ENCODE assay signal across 1 cellular context in genomic region chr9:137068539-137069507, GRCh38.
TF ChIP-seq lines count a peak whose summit lies in the region.

No MANE protein-coding gene starts in this region.

TF ChIP-seq in HepG2, 621 proteins besides CTCF, POLR2A, EP300 and RAD21 (continued from another document and continues in another):
- TF ChIP-seq CCDC6 (CRISPR knock-in tag; IDR thresholded peaks at IDR 0.05), result no peak
- no peak for TF ChIP-seq GATAD1 (CRISPR knock-in tag; IDR thresholded peaks at IDR 0.05)
- no peak for TF ChIP-seq ZNF512B (CRISPR knock-in tag; IDR thresholded peaks at IDR 0.05; ENCODE audit: borderline replicate concordance)
- TF ChIP-seq, protein P1, sequence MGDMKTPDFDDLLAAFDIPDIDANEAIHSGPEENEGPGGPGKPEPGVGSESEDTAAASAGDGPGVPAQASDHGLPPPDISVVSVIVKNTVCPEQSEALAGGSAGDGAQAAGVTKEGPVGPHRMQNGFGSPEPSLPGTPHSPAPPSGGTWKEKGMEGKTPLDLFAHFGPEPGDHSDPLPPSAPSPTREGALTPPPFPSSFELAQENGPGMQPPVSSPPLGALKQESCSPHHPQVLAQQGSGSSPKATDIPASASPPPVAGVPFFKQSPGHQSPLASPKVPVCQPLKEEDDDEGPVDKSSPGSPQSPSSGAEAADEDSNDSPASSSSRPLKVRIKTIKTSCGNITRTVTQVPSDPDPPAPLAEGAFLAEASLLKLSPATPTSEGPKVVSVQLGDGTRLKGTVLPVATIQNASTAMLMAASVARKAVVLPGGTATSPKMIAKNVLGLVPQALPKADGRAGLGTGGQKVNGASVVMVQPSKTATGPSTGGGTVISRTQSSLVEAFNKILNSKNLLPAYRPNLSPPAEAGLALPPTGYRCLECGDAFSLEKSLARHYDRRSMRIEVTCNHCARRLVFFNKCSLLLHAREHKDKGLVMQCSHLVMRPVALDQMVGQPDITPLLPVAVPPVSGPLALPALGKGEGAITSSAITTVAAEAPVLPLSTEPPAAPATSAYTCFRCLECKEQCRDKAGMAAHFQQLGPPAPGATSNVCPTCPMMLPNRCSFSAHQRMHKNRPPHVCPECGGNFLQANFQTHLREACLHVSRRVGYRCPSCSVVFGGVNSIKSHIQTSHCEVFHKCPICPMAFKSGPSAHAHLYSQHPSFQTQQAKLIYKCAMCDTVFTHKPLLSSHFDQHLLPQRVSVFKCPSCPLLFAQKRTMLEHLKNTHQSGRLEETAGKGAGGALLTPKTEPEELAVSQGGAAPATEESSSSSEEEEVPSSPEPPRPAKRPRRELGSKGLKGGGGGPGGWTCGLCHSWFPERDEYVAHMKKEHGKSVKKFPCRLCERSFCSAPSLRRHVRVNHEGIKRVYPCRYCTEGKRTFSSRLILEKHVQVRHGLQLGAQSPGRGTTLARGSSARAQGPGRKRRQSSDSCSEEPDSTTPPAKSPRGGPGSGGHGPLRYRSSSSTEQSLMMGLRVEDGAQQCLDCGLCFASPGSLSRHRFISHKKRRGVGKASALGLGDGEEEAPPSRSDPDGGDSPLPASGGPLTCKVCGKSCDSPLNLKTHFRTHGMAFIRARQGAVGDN (CRISPR knock-in tag; IDR thresholded peaks at IDR 0.05), result peak; percentile 79
- no peak for TF ChIP-seq NR2C2 (CRISPR knock-in tag; IDR thresholded peaks at IDR 0.05; ENCODE audit: borderline replicate concordance)
- TF ChIP-seq HNRNPLL (IDR thresholded peaks at IDR 0.05; ENCODE audit: low read depth, low read length, poor library complexity, severe bottlenecking), result no peak
- TF ChIP-seq, protein P2, sequence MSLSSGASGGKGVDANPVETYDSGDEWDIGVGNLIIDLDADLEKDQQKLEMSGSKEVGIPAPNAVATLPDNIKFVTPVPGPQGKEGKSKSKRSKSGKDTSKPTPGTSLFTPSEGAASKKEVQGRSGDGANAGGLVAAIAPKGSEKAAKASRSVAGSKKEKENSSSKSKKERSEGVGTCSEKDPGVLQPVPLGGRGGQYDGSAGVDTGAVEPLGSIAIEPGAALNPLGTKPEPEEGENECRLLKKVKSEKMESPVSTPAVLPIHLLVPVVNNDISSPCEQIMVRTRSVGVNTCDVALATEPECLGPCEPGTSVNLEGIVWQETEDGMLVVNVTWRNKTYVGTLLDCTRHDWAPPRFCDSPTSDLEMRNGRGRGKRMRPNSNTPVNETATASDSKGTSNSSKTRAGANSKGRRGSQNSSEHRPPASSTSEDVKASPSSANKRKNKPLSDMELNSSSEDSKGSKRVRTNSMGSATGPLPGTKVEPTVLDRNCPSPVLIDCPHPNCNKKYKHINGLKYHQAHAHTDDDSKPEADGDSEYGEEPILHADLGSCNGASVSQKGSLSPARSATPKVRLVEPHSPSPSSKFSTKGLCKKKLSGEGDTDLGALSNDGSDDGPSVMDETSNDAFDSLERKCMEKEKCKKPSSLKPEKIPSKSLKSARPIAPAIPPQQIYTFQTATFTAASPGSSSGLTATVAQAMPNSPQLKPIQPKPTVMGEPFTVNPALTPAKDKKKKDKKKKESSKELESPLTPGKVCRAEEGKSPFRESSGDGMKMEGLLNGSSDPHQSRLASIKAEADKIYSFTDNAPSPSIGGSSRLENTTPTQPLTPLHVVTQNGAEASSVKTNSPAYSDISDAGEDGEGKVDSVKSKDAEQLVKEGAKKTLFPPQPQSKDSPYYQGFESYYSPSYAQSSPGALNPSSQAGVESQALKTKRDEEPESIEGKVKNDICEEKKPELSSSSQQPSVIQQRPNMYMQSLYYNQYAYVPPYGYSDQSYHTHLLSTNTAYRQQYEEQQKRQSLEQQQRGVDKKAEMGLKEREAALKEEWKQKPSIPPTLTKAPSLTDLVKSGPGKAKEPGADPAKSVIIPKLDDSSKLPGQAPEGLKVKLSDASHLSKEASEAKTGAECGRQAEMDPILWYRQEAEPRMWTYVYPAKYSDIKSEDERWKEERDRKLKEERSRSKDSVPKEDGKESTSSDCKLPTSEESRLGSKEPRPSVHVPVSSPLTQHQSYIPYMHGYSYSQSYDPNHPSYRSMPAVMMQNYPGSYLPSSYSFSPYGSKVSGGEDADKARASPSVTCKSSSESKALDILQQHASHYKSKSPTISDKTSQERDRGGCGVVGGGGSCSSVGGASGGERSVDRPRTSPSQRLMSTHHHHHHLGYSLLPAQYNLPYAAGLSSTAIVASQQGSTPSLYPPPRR (CRISPR knock-in tag; IDR thresholded peaks at IDR 0.05; ENCODE audit: borderline replicate concordance), result no peak
- TF ChIP-seq NCOA5 (CRISPR knock-in tag; IDR thresholded peaks at IDR 0.05), result no peak
- no peak for TF ChIP-seq SRSF1 (optimal IDR thresholded peaks at IDR 0.05; ENCODE audit: low read depth, low read length)
- TF ChIP-seq, protein P3, sequence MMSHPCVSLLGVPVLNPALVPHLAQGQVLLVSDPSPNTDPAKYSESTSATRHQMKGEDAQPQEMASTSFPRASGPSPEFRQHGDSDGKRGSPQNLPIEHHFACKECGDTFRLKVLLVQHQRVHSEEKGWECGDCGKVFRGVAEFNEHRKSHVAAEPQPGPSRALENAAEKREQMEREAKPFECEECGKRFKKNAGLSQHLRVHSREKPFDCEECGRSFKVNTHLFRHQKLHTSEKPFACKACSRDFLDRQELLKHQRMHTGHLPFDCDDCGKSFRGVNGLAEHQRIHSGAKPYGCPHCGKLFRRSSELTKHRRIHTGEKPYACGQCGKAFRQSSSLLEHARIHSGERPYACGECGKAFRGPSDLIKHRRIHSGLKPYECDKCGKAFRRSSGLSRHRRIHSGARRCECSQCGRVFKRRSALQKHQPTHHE (CRISPR knock-in tag; IDR thresholded peaks at IDR 0.05; ENCODE audit: borderline replicate concordance), result no peak
- TF ChIP-seq SIN3A (IDR thresholded peaks at IDR 0.05; ENCODE audit: borderline replicate concordance, low read depth, low read length), result 0 out of 2 replicates have a peak, but pooled peaks have one; percentile 34
- TF ChIP-seq SOX6 (IDR thresholded peaks at IDR 0.05), result no peak
- TF ChIP-seq SOX6 (CRISPR knock-in tag; IDR thresholded peaks at IDR 0.05), result no peak
- TF ChIP-seq TBP (CRISPR knock-in tag; IDR thresholded peaks at IDR 0.05), result no peak
- no peak for TF ChIP-seq ZNF672 (CRISPR knock-in tag; IDR thresholded peaks at IDR 0.05)
- peak; percentile 36; the same call in 1 of the 2 replicates for TF ChIP-seq MYC (CRISPR knock-in tag; IDR thresholded peaks at IDR 0.05; ENCODE audit: borderline replicate concordance)
- TF ChIP-seq ZNF839 (CRISPR knock-in tag; IDR thresholded peaks at IDR 0.05; ENCODE audit: borderline replicate concordance), result no peak
- TF ChIP-seq HNRNPL (IDR thresholded peaks at IDR 0.05; ENCODE audit: low read depth, low read length), result 0 out of 2 replicates have a peak, but pooled peaks have one; percentile 52
- TF ChIP-seq ZNF605 (CRISPR knock-in tag; IDR thresholded peaks at IDR 0.05), result no peak; the same call in none of the 2 replicates
- no peak for TF ChIP-seq MATR3 (CRISPR knock-in tag; IDR thresholded peaks at IDR 0.05)
- TF ChIP-seq SMAD3 (CRISPR knock-in tag; IDR thresholded peaks at IDR 0.05), result no peak
- no peak for TF ChIP-seq NONO (IDR thresholded peaks at IDR 0.05)
- no peak for TF ChIP-seq NONO (CRISPR knock-in tag; conservative IDR thresholded peaks at IDR 0.05)
- peak; percentile 1 for TF ChIP-seq TEAD3 (CRISPR knock-in tag; optimal IDR thresholded peaks at IDR 0.05; ENCODE audit: borderline replicate concordance)
- TF ChIP-seq, protein P4, sequence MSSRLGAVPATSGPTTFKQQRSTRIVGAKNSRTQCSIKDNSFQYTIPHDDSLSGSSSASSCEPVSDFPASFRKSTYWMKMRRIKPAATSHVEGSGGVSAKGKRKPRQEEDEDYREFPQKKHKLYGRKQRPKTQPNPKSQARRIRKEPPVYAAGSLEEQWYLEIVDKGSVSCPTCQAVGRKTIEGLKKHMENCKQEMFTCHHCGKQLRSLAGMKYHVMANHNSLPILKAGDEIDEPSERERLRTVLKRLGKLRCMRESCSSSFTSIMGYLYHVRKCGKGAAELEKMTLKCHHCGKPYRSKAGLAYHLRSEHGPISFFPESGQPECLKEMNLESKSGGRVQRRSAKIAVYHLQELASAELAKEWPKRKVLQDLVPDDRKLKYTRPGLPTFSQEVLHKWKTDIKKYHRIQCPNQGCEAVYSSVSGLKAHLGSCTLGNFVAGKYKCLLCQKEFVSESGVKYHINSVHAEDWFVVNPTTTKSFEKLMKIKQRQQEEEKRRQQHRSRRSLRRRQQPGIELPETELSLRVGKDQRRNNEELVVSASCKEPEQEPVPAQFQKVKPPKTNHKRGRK (CRISPR knock-in tag; IDR thresholded peaks at IDR 0.05), result no peak
- no peak for TF ChIP-seq ZFP62 (CRISPR knock-in tag; IDR thresholded peaks at IDR 0.05)
- TF ChIP-seq, protein P5, sequence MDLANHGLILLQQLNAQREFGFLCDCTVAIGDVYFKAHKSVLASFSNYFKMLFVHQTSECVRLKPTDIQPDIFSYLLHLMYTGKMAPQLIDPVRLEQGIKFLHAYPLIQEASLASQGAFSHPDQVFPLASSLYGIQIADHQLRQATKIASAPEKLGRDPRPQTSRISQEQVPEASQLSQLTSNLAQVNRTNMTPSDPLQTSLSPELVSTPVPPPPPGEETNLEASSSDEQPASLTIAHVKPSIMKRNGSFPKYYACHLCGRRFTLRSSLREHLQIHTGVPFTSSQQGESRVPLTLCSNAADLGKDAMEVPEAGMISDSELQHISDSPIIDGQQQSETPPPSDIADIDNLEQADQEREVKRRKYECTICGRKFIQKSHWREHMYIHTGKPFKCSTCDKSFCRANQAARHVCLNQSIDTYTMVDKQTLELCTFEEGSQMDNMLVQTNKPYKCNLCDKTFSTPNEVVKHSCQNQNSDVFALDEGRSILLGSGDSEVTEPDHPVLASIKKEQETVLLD (CRISPR knock-in tag; IDR thresholded peaks at IDR 0.05; ENCODE audit: low read depth), result no peak
- TF ChIP-seq, protein P6, sequence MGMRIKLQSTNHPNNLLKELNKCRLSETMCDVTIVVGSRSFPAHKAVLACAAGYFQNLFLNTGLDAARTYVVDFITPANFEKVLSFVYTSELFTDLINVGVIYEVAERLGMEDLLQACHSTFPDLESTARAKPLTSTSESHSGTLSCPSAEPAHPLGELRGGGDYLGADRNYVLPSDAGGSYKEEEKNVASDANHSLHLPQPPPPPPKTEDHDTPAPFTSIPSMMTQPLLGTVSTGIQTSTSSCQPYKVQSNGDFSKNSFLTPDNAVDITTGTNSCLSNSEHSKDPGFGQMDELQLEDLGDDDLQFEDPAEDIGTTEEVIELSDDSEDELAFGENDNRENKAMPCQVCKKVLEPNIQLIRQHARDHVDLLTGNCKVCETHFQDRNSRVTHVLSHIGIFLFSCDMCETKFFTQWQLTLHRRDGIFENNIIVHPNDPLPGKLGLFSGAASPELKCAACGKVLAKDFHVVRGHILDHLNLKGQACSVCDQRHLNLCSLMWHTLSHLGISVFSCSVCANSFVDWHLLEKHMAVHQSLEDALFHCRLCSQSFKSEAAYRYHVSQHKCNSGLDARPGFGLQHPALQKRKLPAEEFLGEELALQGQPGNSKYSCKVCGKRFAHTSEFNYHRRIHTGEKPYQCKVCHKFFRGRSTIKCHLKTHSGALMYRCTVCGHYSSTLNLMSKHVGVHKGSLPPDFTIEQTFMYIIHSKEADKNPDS (CRISPR knock-in tag; IDR thresholded peaks at IDR 0.05), result no peak
- TF ChIP-seq IKZF1 (IDR thresholded peaks at IDR 0.05), result no peak
- 0 out of 2 replicates have a peak, but pooled peaks have one; percentile 75 for TF ChIP-seq FOXO4 (CRISPR knock-in tag; conservative IDR thresholded peaks at IDR 0.05)
- TF ChIP-seq ZNF775 (CRISPR knock-in tag; IDR thresholded peaks at IDR 0.05; ENCODE audit: borderline replicate concordance), result no peak
- peak; percentile 13 for TF ChIP-seq ZFX (CRISPR knock-in tag; IDR thresholded peaks at IDR 0.05; ENCODE audit: low read depth)
- TF ChIP-seq HOXA7 (CRISPR knock-in tag; IDR thresholded peaks at IDR 0.05), result no peak
- no peak for TF ChIP-seq ZNF850 (CRISPR knock-in tag; conservative IDR thresholded peaks at IDR 0.05)
- no peak for TF ChIP-seq SMAD9 (CRISPR knock-in tag; IDR thresholded peaks at IDR 0.05)
- peak; percentile 54; the same call in 1 of the 2 replicates for TF ChIP-seq DZIP1 (CRISPR knock-in tag; IDR thresholded peaks at IDR 0.05)
- no peak for TF ChIP-seq TOPORS (CRISPR knock-in tag; IDR thresholded peaks at IDR 0.05)
- no peak for TF ChIP-seq ZNF616 (CRISPR knock-in tag; IDR thresholded peaks at IDR 0.05; ENCODE audit: low read depth)
